Comparison of ENCODE assay signal across 14 cellular contexts in genomic region chr14:54424479-54424901, GRCh38. TPM values are rescaled to one million over a fixed set of nuclear protein-coding genes. Genes with fewer than 3 reads are reported as not detected.
"Had no signal": no experiment of that assay in that cellular context is flagged by ENCODE, and none has a peak within 500 bp of the region (broad histone marks: within the 10 kb centered on the region; RNA-seq: fewer than 3 reads in every experiment).

No MANE protein-coding gene starts in this region.

- H3K4me1 Mint-ChIP-seq: activated T-helper 17 cell treated with anti-CD3 and anti-CD28 coated beads, Interleukin-2, amount 50 U/mL, for 72 hours had no signal

- H3K9me3 ChIP-seq: ascending aorta, neutrophil, tibial nerve had no signal

- H3K4me1 ChIP-seq: ascending aorta had no signal

- H3K27ac Mint-ChIP-seq: activated CD8-positive, alpha-beta T cell treated with anti-CD3 and anti-CD28 coated beads for 36 hours; activated T-helper 17 cell treated with anti-CD3 and anti-CD28 coated beads, Interleukin-2, amount 50 U/mL, for 72 hours; naive B cell had no signal

- H3K4me3 Mint-ChIP-seq: activated CD8-positive, alpha-beta T cell treated with anti-CD3 and anti-CD28 coated beads for 36 hours; activated T-helper 17 cell treated with anti-CD3 and anti-CD28 coated beads, Interleukin-2, amount 50 U/mL, for 72 hours; naive B cell had no signal

- H3K4me3 ChIP-seq: ascending aorta, lung, tibial nerve had no signal

- H3K9me3 Mint-ChIP-seq: activated CD8-positive, alpha-beta T cell treated with anti-CD3 and anti-CD28 coated beads for 36 hours; activated T-helper 17 cell treated with anti-CD3 and anti-CD28 coated beads, Interleukin-2, amount 50 U/mL, for 72 hours; naive B cell had no signal

- DNase-seq: activated CD8-positive, alpha-beta memory T cell treated with anti-CD3 and anti-CD28 coated beads, Interleukin-2, amount 50 U/mL, for 4 hours; activated CD8-positive, alpha-beta T cell treated with anti-CD3 and anti-CD28 coated beads for 36 hours; midbrain; naive B cell; posterior cingulate gyrus; stimulated activated CD4-positive, alpha-beta T cell treated with anti-CD3 and anti-CD28 coated beads, Interleukin-15, amount 100 ng/mL, for 24 hours; stimulated activated CD4-positive, alpha-beta T cell treated with anti-CD3 and anti-CD28 coated beads, Interleukin-4, amount 100 ng/mL, for 4 hours had no signal

- H3K27me3 ChIP-seq: ascending aorta, neutrophil, tibial nerve had no signal

- H3K27ac ChIP-seq: ascending aorta, neutrophil, tibial nerve had no signal

- H3K27me3 Mint-ChIP-seq: activated CD8-positive, alpha-beta T cell treated with anti-CD3 and anti-CD28 coated beads for 36 hours; activated T-helper 17 cell treated with anti-CD3 and anti-CD28 coated beads, Interleukin-2, amount 50 U/mL, for 72 hours; naive B cell had no signal

- FAIRE-seq: endometrium had no signal

- ATAC-seq: activated T-helper 17 cell treated with anti-CD3 and anti-CD28 coated beads, Interleukin-2, amount 50 U/mL, for 72 hours; esophagus mucosa had no signal

RNA-seq across cellular contexts. Expression of gene CDKN3, which starts 27.7 kb away (rescaled TPM):
- total RNA-seq: ascending aorta had no signal
